Comparison of ENCODE assay signal across 27 cellular contexts in the genomic region with DNA sequence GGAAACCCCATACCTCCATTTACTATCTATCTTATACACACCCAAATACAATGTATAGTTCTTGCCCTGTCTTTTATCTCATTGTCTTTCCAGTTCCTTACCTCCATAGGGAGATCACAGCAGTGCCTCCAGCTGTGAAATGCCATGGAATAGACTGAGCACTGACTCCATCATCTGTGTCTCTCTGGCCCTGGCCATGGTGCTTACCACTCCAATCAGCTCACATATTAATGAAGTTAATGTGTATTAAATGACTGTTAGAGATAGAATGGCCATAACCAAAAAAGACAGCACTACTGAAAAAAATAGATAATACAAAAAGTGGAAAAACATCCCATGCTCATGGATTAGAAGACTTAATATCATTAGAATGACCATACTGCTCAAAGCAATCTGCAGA.
"Had no signal": no experiment of that assay in that cellular context is flagged by ENCODE, and none has a peak within 500 bp of the region (broad histone marks: within the 10 kb centered on the region; RNA-seq: fewer than 3 reads in every experiment).

No MANE protein-coding gene starts in this region.

- H3K36me3 ChIP-seq: stomach, suprapubic skin, thoracic aorta, thyroid gland, tibial artery, tibial nerve, transverse colon, upper lobe of left lung, upper lobe of right lung, uterus, vagina had no signal

- H3K4me3 Mint-ChIP-seq: stimulated activated effector memory CD8-positive, alpha-beta T cell treated with anti-CD3 and anti-CD28 coated beads, Interleukin-12 subunit alpha, Interleukin-12 subunit beta, amount 100 ng/mL, for 72 hours; stimulated activated memory B cell treated with anti-CD40 and anti-IgM and Interleukin-4, amounts not matched to agents 10 μg/mL and 1 μg/mL and 100 μg/mL, for 72 hours; stimulated activated naive B cell treated with anti-CD40 and anti-IgM and Interleukin-4, amounts not matched to agents 10 μg/mL and 1 μg/mL and 100 μg/mL, for 72 hours; stimulated activated naive CD8-positive, alpha-beta T cell treated with anti-CD3 and anti-CD28 coated beads, Interleukin-15, amount 100 ng/mL, for 72 hours; stimulated activated naive CD8-positive, alpha-beta T cell treated with anti-CD3 and anti-CD28 coated beads, Interleukin-15, Interleukin-2, amounts not matched to agents 100 ng/mL and 50 ng/mL, for 24 hours; type B pancreatic cell had no signal

- H3K27me3 ChIP-seq: suprapubic skin, testis, thyroid gland, tibial artery, tibial nerve, transverse colon, upper lobe of left lung, upper lobe of right lung, uterus, vagina had no signal

- DNase-seq: stimulated activated CD4-positive, alpha-beta T cell treated with anti-CD3 and anti-CD28 coated beads, Interleukin-2, amount 100 ng/mL, for 48 hours; stimulated activated CD4-positive, alpha-beta T cell treated with anti-CD3 and anti-CD28 coated beads, Interleukin-4, amount 100 ng/mL, for 1 hour; stimulated activated CD4-positive, alpha-beta T cell treated with anti-CD3 and anti-CD28 coated beads, Interleukin-4, amount 100 ng/mL, for 24 hours; stimulated activated CD8-positive, alpha-beta memory T cell treated with anti-CD3 and anti-CD28 coated beads, Interleukin-4, amount 100 ng/mL, for 48 hours; stimulated activated naive B cell treated with anti-CD40 and anti-IgM and Interleukin-4, amounts not matched to agents 10 μg/mL and 1 μg/mL and 100 μg/mL, for 72 hours; stimulated activated naive CD4-positive, alpha-beta T cell; stimulated activated naive CD4-positive, alpha-beta T cell treated with Interleukin-2 at 50 U/mL for 16 hours; stimulated activated naive CD8-positive, alpha-beta T cell treated with anti-CD3 and anti-CD28 coated beads, Interleukin-15, amount 100 ng/mL, for 72 hours; stimulated activated naive CD8-positive, alpha-beta T cell treated with anti-CD3 and anti-CD28 coated beads, Interleukin-15, Interleukin-2, amounts not matched to agents 100 U/mL and 50 U/mL, for 24 hours; stomach; substantia nigra; testis; thyroid gland; tibial artery; transverse colon; trophoblast cell; upper lobe of left lung; upper lobe of right lung; uterus had no signal

- H3K27ac Mint-ChIP-seq: stimulated activated effector memory CD8-positive, alpha-beta T cell treated with anti-CD3 and anti-CD28 coated beads, Interleukin-12 subunit alpha, Interleukin-12 subunit beta, amount 100 ng/mL, for 72 hours; stimulated activated memory B cell treated with anti-CD40 and anti-IgM and Interleukin-4, amounts not matched to agents 10 μg/mL and 1 μg/mL and 100 μg/mL, for 72 hours; stimulated activated naive B cell treated with anti-CD40 and anti-IgM and Interleukin-4, amounts not matched to agents 10 μg/mL and 1 μg/mL and 100 μg/mL, for 72 hours; stimulated activated naive CD8-positive, alpha-beta T cell treated with anti-CD3 and anti-CD28 coated beads, Interleukin-15, amount 100 ng/mL, for 72 hours; stimulated activated naive CD8-positive, alpha-beta T cell treated with anti-CD3 and anti-CD28 coated beads, Interleukin-15, Interleukin-2, amounts not matched to agents 100 ng/mL and 50 ng/mL, for 24 hours; type B pancreatic cell had no signal

- H3K27me3 Mint-ChIP-seq: stimulated activated memory B cell treated with anti-CD40 and anti-IgM and Interleukin-4, amounts not matched to agents 10 μg/mL and 1 μg/mL and 100 μg/mL, for 72 hours; stimulated activated naive B cell treated with anti-CD40 and anti-IgM and Interleukin-4, amounts not matched to agents 10 μg/mL and 1 μg/mL and 100 μg/mL, for 72 hours had no signal

- H3K4me1 Mint-ChIP-seq: stimulated activated effector memory CD8-positive, alpha-beta T cell treated with anti-CD3 and anti-CD28 coated beads, Interleukin-12 subunit alpha, Interleukin-12 subunit beta, amount 100 ng/mL, for 72 hours; stimulated activated memory B cell treated with anti-CD40 and anti-IgM and Interleukin-4, amounts not matched to agents 10 μg/mL and 1 μg/mL and 100 μg/mL, for 72 hours; stimulated activated naive B cell treated with anti-CD40 and anti-IgM and Interleukin-4, amounts not matched to agents 10 μg/mL and 1 μg/mL and 100 μg/mL, for 72 hours; stimulated activated naive CD8-positive, alpha-beta T cell treated with anti-CD3 and anti-CD28 coated beads, Interleukin-15, amount 100 ng/mL, for 72 hours had no signal

- H3K36me3 Mint-ChIP-seq: stimulated activated effector memory CD8-positive, alpha-beta T cell treated with anti-CD3 and anti-CD28 coated beads, Interleukin-12 subunit alpha, Interleukin-12 subunit beta, amount 100 ng/mL, for 72 hours; stimulated activated memory B cell treated with anti-CD40 and anti-IgM and Interleukin-4, amounts not matched to agents 10 μg/mL and 1 μg/mL and 100 μg/mL, for 72 hours; stimulated activated naive B cell treated with anti-CD40 and anti-IgM and Interleukin-4, amounts not matched to agents 10 μg/mL and 1 μg/mL and 100 μg/mL, for 72 hours; type B pancreatic cell had no signal

- H3K4me1 ChIP-seq: stomach, suprapubic skin, testis, thyroid gland, tibial artery, tibial nerve, transverse colon, upper lobe of left lung, upper lobe of right lung, uterus, vagina had no signal

- H3K9me3 ChIP-seq: stomach, suprapubic skin, testis, thoracic aorta, thyroid gland, tibial artery, transverse colon, upper lobe of left lung, upper lobe of right lung, uterus, vagina had no signal

- H3K27ac ChIP-seq: stomach, suprapubic skin, testis, thoracic aorta, thyroid gland, tibial artery, tibial nerve, transverse colon, upper lobe of left lung, upper lobe of right lung, uterus, vagina had no signal

- H3K4me3 ChIP-seq: stomach, suprapubic skin, testis, thoracic aorta, thyroid gland, tibial artery, tibial nerve, transverse colon, upper lobe of left lung, upper lobe of right lung, uterus, vagina had no signal

- ATAC-seq: stimulated activated effector memory CD8-positive, alpha-beta T cell treated with anti-CD3 and anti-CD28 coated beads, Interleukin-12 subunit alpha, Interleukin-12 subunit beta, amount 100 ng/mL, for 72 hours; stimulated activated memory B cell treated with anti-CD40 and anti-IgM and Interleukin-4, amounts not matched to agents 10 μg/mL and 1 μg/mL and 100 μg/mL, for 72 hours; stimulated activated naive B cell treated with anti-CD40 and anti-IgM and Interleukin-4, amounts not matched to agents 10 μg/mL and 1 μg/mL and 100 μg/mL, for 72 hours; stimulated activated naive CD8-positive, alpha-beta T cell treated with anti-CD3 and anti-CD28 coated beads, Interleukin-15, amount 100 ng/mL, for 72 hours; stimulated activated naive CD8-positive, alpha-beta T cell treated with anti-CD3 and anti-CD28 coated beads, Interleukin-15, Interleukin-2, amounts not matched to agents 100 U/mL and 50 U/mL, for 24 hours; upper lobe of right lung had no signal

- H3K9me3 Mint-ChIP-seq: stimulated activated naive B cell treated with anti-CD40 and anti-IgM and Interleukin-4, amounts not matched to agents 10 μg/mL and 1 μg/mL and 100 μg/mL, for 72 hours; stimulated activated naive CD8-positive, alpha-beta T cell treated with anti-CD3 and anti-CD28 coated beads, Interleukin-15, amount 100 ng/mL, for 72 hours; stimulated activated naive CD8-positive, alpha-beta T cell treated with anti-CD3 and anti-CD28 coated beads, Interleukin-15, Interleukin-2, amounts not matched to agents 100 ng/mL and 50 ng/mL, for 24 hours; type B pancreatic cell had no signal
